7 cellular contexts compared by ENCODE assay signal in the genomic region with DNA sequence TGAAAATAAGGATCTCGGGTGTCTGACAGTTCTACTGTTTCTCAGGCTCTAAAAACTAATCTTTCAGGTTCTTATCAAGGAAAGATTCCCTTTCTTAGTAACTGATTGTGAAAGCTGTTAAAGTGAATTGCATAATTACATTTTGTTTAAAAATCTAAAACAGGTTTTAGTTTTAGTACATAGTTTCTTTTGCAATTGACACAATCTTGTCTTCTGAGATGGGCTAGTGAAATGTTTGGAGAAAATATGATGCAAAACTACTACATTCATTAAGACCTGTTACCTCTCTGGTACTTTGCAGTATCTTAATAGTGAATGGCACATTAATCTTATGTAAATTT.
DNase-seq lines count a peak whose midpoint lies in the region; ATAC-seq and TF ChIP-seq lines count a peak whose summit lies in the region.

No MANE protein-coding gene starts in this region.

- no peaks in the 10 kb centered on the region for H3K27me3 Mint-ChIP-seq in neural crest cell (ENCODE audit: low read depth)

- intact Hi-C loops in posterior cingulate gyrus (cut with DNase I) = loop anchor here (5.0 to 10.0 kb wide), 3 partner anchors 349 to 1121 kb away; no protein-coding TSS in a partner anchor

- peak overlapping the region; percentile 85 for H3K4me3 Mint-ChIP-seq in neural crest cell

- H3K27ac Mint-ChIP-seq in neural crest cell (ENCODE audit: unreplicated experiment) = no peak overlapping the region

- H3K9me3 Mint-ChIP-seq in neural crest cell = no peaks in the 10 kb centered on the region

- ATAC-seq in GM19043 (IDR thresholded peaks at IDR 0.05; ENCODE audit: low read depth, unreplicated experiment) (peak; percentile 4), HG03159 (IDR thresholded peaks at IDR 0.05; ENCODE audit: unreplicated experiment) (peak; percentile 1)

- no peak for DNase-seq in astrocyte of the cerebellum (ENCODE audit: low read depth)
- no peak for DNase-seq in neural crest cell (ENCODE audit: low read depth, low spot score)
- DNase-seq in HuH-7.5 (ENCODE audit: low spot score) = no peak
- no peak for DNase-seq in AG08395 (ENCODE audit: low spot score)
- no peak for DNase-seq in posterior cingulate gyrus

- peak overlapping the region; percentile 33 for H3K4me3 ChIP-seq in astrocyte of the cerebellum (ENCODE audit: low read depth, low read length)

- peaks cover 43% of the 10 kb centered on the region for H3K4me1 Mint-ChIP-seq in neural crest cell

- in situ Hi-C loops in astrocyte of the cerebellum (cut with HindIII; ENCODE audit: low sequenced_read_pairs) = no loop called here

- TF ChIP-seq CTCF in astrocyte of the cerebellum (IDR thresholded peaks at IDR 0.05; ENCODE audit: low read depth, low read length, missing control alignments) (no peak), neural crest cell (conservative IDR thresholded peaks at IDR 0.05) (no peak)

- H3K36me3 Mint-ChIP-seq in neural crest cell (ENCODE audit: low read depth) = peaks cover 11% of the 10 kb centered on the region
